In genomic region chr12:104136577-104136976, GRCh38 we compare ENCODE assay signal across 8 cellular contexts. TPM values are rescaled to one million over a fixed set of nuclear protein-coding genes. Genes with fewer than 3 reads are reported as not detected.
DNase-seq lines count a peak whose midpoint lies in the region; ATAC-seq and TF ChIP-seq lines count a peak whose summit lies in the region.

No MANE protein-coding gene starts in this region.

- H3K27me3 ChIP-seq in Peyer's patch (no peaks in the 10 kb centered on the region), fibroblast of lung (ENCODE audit: control insufficient read depth, insufficient read depth, low read length) (no peaks in the 10 kb centered on the region), gastrocnemius medialis (no peaks in the 10 kb centered on the region)

- no peak for TF ChIP-seq POLR2A in Peyer's patch (IDR thresholded peaks at IDR 0.05)
- TF ChIP-seq POLR2A in gastrocnemius medialis (IDR thresholded peaks at IDR 0.05) = no peak

- peaks cover 2% of the 10 kb centered on the region for H4K20me1 ChIP-seq in fibroblast of lung (ENCODE audit: control insufficient read depth, extremely low read depth, insufficient read depth, low read length)

- H3K9ac ChIP-seq in fibroblast of lung (ENCODE audit: insufficient read depth, low read length) = peak overlapping the region; percentile 85

- peaks cover 44% of the 10 kb centered on the region for H3K79me2 ChIP-seq in fibroblast of lung (ENCODE audit: control insufficient read depth, insufficient read depth, low read length)

- H3K9me3 ChIP-seq in Peyer's patch (no peaks in the 10 kb centered on the region), fibroblast of lung (ENCODE audit: control insufficient read depth, insufficient read depth, low read depth, low read length) (no peaks in the 10 kb centered on the region), gastrocnemius medialis (no peaks in the 10 kb centered on the region)

- H3K4me3 ChIP-seq in GM12864 (ENCODE audit: low read depth, low read length) (peak overlapping the region; percentile 68), Peyer's patch (peak overlapping the region; percentile 77 to 89 (median 81)), fibroblast of lung (replicated peaks in 1 of 4; ENCODE audit: control extremely low read depth in 1 of 4, insufficient read depth in 1 of 4, low read depth in 3 of 4, low read length in 4 of 4) (peak overlapping the region; percentile 75 to 96 (median 84)), gastrocnemius medialis (peak overlapping the region; percentile 63 to 78 (median 65))

- no peak for ATAC-seq in gastrocnemius medialis
- no peak for ATAC-seq in GM19351 (IDR thresholded peaks at IDR 0.05; ENCODE audit: unreplicated experiment)

- in situ Hi-C loops in gastrocnemius medialis (cut with MboI; ENCODE audit: low sequenced_read_pairs in 4 of 4) = no loop called here

- no peak for TF ChIP-seq CTCF in GM12864 (IDR thresholded peaks at IDR 0.05; ENCODE audit: low read depth, low read length, missing control alignments)
- no peak for TF ChIP-seq CTCF in Peyer's patch (IDR thresholded peaks at IDR 0.05)
- TF ChIP-seq CTCF in fibroblast of lung (conservative IDR thresholded peaks at IDR 0.05 in 1 of 2, IDR thresholded peaks at IDR 0.05 in 1 of 2; ENCODE audit: low read depth in 1 of 2, low read length in 2 of 2) = no peak
- no peak for TF ChIP-seq CTCF in gastrocnemius medialis (IDR thresholded peaks at IDR 0.05 in 4 of 5, conservative IDR thresholded peaks at IDR 0.05 in 1 of 5)

- DNase-seq in GM12864 (ENCODE audit: low read depth) (no peak), Peyer's patch (no peak), fibroblast of lung (ENCODE audit: low read depth in 2 of 2) (peak; percentile 48 to 60), gastrocnemius medialis (no peak), hippocampal formation (lab: John Stamatoyannopoulos, UW) (no peak), NCI-H187 treated with DMSO at 0.1 percent for 48 hours (lab: John Stamatoyannopoulos, UW) (no peak)
- no peak for DNase-seq in stimulated activated CD4-positive, alpha-beta T cell treated with anti-CD3 and anti-CD28 coated beads, Interleukin-12 subunit alpha, Interleukin-12 subunit beta, amount 100 ng/mL, for 4 hours

- H3K4me2 ChIP-seq in fibroblast of lung (ENCODE audit: extremely low read depth, insufficient read depth, low read length) = peak overlapping the region; percentile 88

- H3K4me1 ChIP-seq in Peyer's patch (peaks cover 0 to 26% (median 8%) of the 10 kb centered on the region in 4 donors), fibroblast of lung (ENCODE audit: control insufficient read depth, extremely low read depth, insufficient read depth, low read length) (peaks cover 17% of the 10 kb centered on the region), gastrocnemius medialis (peaks cover 38 to 45% of the 10 kb centered on the region in 2 donors)

- no peak overlapping the region for H2AFZ ChIP-seq in fibroblast of lung (ENCODE audit: low read length)

- peak overlapping the region in 1 of 4 donors; percentile 89 for H3K27ac ChIP-seq in Peyer's patch
- peak overlapping the region; percentile 79 for H3K27ac ChIP-seq in fibroblast of lung (ENCODE audit: insufficient read depth, low read length)
- H3K27ac ChIP-seq in gastrocnemius medialis = peak overlapping the region; percentile 80 to 87 (median 84)

- H3K36me3 ChIP-seq in Peyer's patch (peaks cover 0 to 9% (median 0%) of the 10 kb centered on the region in 3 donors), fibroblast of lung (ENCODE audit: control insufficient read depth, insufficient read depth, low read length) (peaks cover 3% of the 10 kb centered on the region), gastrocnemius medialis (peaks cover 0 to 15% of the 10 kb centered on the region in 2 donors)

- intact Hi-C loops in gastrocnemius medialis (cut with DNase I; ENCODE audit: low total_unique reads) = no loop called here

RNA-seq across cellular contexts. Expression of gene NFYB, which starts 1.4 kb away (rescaled TPM):
- total RNA-seq in Peyer's patch = 10 to 100 TPM in 3 of 4 donors, 1 to 10 TPM in 1; 9.1 to 25.6 (median 19.4) TPM
- 32.2 and 48.0 TPM in 2 replicates for total RNA-seq in fibroblast of lung
- polyA plus RNA-seq in fibroblast of lung = 30.0 and 39.9 TPM in 2 replicates
- polyA plus RNA-seq in fibroblast of lung (2012) = 23.0 and 29.8 TPM in 2 replicates
- 1.2 and 2.9 TPM in 2 replicates for polyA minus RNA-seq in fibroblast of lung (ENCODE audit: low replicate concordance)
- total RNA-seq in gastrocnemius medialis = 10 to 100 TPM; 16.5 to 35.1 (median 21.4) TPM

Comparison
In these comparisons a context has a peak if more than half of its experiments do, and no peak if none do; other contexts are left out.
1. DNase-seq: peak in fibroblast of lung (2 of 2); none in GM12864 (single experiment), Peyer's patch (0 of 3), gastrocnemius medialis (0 of 2), hippocampal formation (0 of 2), stimulated activated CD4-positive, alpha-beta T cell treated with anti-CD3 and anti-CD28 coated beads, Interleukin-12 subunit alpha, Interleukin-12 subunit beta, amount 100 ng/mL, for 4 hours (single experiment) and NCI-H187 treated with DMSO at 0.1 percent for 48 hours (single experiment).
2. Peak in every context shown above with its lines, with median percentiles within 50 percentile points of each other: H3K4me3 ChIP-seq.